17 cellular contexts compared by ENCODE assay signal in genomic region chr7:135799881-135800280, GRCh38.
"Had no signal": no experiment of that assay in that cellular context is flagged by ENCODE, and none has a peak within 500 bp of the region (broad histone marks: within the 10 kb centered on the region; RNA-seq: fewer than 3 reads in every experiment).

No MANE protein-coding gene starts in this region.

- ATAC-seq: activated naive CD8-positive, alpha-beta T cell treated with anti-CD3 and anti-CD28 coated beads, Interleukin-2, amount 50 U/mL, for 24 hours; activated T-helper 17 cell treated with anti-CD3 and anti-CD28 coated beads, Interleukin-2, amount 50 U/mL, for 72 hours; gastroesophageal sphincter; heart right ventricle had no signal

- H3K36me3 ChIP-seq: ascending aorta, gastroesophageal sphincter, heart right ventricle, right atrium auricular region, transverse colon, vagina had no signal

- H3K9me3 ChIP-seq: ascending aorta, gastroesophageal sphincter, heart right ventricle, right atrium auricular region, transverse colon, vagina had no signal

- H3K4me3 ChIP-seq: dorsolateral prefrontal cortex, gastroesophageal sphincter, lung, right atrium auricular region, transverse colon, vagina had no signal

- H3K27me3 ChIP-seq: ascending aorta, heart right ventricle, right atrium auricular region, transverse colon, vagina had no signal

- DNase-seq: activated CD4-positive, CD25-positive, alpha-beta regulatory T cell treated with anti-CD3 and anti-CD28 coated beads, Interleukin-2, amount 50 U/mL, for 72 hours; activated naive CD4-positive, alpha-beta T cell treated with anti-CD3 and anti-CD28 coated beads for 36 hours; activated naive CD8-positive, alpha-beta T cell treated with anti-CD3 and anti-CD28 coated beads, Interleukin-2, amount 50 U/mL, for 24 hours; dorsolateral prefrontal cortex; heart right ventricle; midbrain; stimulated activated CD4-positive, alpha-beta T cell treated with anti-CD3 and anti-CD28 coated beads, Interleukin-15, amount 100 ng/mL, for 24 hours; stimulated activated CD4-positive, alpha-beta T cell treated with anti-CD3 and anti-CD28 coated beads, Interleukin-4, amount 100 ng/mL, for 24 hours; stimulated activated naive CD4-positive, alpha-beta T cell treated with Interleukin-2 at 50 U/mL for 16 hours; substantia nigra; transverse colon had no signal
